Comparison of ENCODE assay signal across 1 cellular context in the genomic region with DNA sequence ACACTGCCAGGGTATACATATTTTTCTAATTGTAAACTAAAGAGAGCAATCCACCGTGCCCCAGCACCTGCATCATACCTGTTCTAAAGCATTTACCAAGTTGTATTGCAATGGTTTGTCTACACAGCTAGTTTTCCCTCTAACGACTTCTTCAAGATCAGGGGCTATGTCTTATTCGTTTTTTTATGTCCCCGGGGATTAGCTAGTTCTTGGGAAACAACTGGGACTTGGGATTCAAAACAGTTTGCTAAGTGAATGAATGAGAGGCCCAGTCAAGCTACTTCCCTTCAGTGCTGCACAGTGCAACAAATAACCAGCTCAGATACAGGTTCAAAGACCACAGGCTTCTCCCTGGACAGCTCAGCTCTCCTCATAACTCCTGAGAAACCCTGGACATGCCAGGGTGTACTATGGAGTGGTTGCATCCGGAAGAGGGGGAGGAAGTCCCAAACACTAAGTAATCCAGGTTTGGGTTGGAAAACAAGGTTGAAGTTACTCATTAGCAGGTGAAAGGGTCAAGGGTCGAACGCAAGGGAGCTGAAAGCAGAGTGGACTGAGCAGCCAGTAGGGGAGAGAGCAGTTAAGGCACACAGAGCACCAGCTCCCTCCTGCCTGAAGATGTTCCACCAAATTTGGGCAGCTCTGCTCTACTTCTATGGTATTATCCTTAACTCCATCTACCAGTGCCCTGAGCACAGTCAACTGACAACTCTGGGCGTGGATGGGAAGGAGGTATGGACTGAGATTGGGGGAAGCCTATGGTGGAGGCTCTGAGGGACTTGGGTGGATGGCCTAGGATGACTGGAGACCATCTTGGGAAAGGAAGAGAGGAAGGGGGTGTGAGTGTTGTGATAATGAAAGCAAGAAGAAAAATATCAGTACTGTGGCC.
TF ChIP-seq lines count a peak whose summit lies in the region.

A gene (plus strand): TSS at position 546 of the 889 bp plus-strand sequence. CDS start 73 bp downstream, at position 619.

TF ChIP-seq in HepG2, 621 proteins besides CTCF, POLR2A, EP300 and RAD21 (continues in another document):
- TF ChIP-seq, protein P1, sequence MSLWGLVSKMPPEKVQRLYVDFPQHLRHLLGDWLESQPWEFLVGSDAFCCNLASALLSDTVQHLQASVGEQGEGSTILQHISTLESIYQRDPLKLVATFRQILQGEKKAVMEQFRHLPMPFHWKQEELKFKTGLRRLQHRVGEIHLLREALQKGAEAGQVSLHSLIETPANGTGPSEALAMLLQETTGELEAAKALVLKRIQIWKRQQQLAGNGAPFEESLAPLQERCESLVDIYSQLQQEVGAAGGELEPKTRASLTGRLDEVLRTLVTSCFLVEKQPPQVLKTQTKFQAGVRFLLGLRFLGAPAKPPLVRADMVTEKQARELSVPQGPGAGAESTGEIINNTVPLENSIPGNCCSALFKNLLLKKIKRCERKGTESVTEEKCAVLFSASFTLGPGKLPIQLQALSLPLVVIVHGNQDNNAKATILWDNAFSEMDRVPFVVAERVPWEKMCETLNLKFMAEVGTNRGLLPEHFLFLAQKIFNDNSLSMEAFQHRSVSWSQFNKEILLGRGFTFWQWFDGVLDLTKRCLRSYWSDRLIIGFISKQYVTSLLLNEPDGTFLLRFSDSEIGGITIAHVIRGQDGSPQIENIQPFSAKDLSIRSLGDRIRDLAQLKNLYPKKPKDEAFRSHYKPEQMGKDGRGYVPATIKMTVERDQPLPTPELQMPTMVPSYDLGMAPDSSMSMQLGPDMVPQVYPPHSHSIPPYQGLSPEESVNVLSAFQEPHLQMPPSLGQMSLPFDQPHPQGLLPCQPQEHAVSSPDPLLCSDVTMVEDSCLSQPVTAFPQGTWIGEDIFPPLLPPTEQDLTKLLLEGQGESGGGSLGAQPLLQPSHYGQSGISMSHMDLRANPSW (CRISPR knock-in tag; IDR thresholded peaks at IDR 0.05; ENCODE audit: borderline replicate concordance) = 0 out of 2 replicates have a peak, but pooled peaks have one; percentile 25
- TF ChIP-seq XBP1 (CRISPR knock-in tag; IDR thresholded peaks at IDR 0.05) (peak; percentile 62; the same call in 1 of the 2 replicates), ZNF773 (CRISPR knock-in tag; IDR thresholded peaks at IDR 0.05; ENCODE audit: borderline replicate concordance) (no peak), ZBTB20 (CRISPR knock-in tag; IDR thresholded peaks at IDR 0.05; ENCODE audit: borderline replicate concordance, low read depth) (peak; percentile 56), AGO1 (IDR thresholded peaks at IDR 0.05; ENCODE audit: low read depth, low read length, poor library complexity, severe bottlenecking) (no peak), MXD4 (CRISPR knock-in tag; IDR thresholded peaks at IDR 0.05) (0 out of 2 replicates have a peak, but pooled peaks have one; percentile 40), ZNF3 (CRISPR knock-in tag; IDR thresholded peaks at IDR 0.05) (peak; percentile 93), NFATC3 (CRISPR knock-in tag; IDR thresholded peaks at IDR 0.05) (peak; percentile 77; the same call in 1 of the 2 replicates), POLR2G (IDR thresholded peaks at IDR 0.05; ENCODE audit: low read depth, low read length) (peak; percentile 99), NFIB (CRISPR knock-in tag; IDR thresholded peaks at IDR 0.05; ENCODE audit: borderline replicate concordance) (no peak), ZNF616 (CRISPR knock-in tag; IDR thresholded peaks at IDR 0.05; ENCODE audit: low read depth) (peak; percentile 88; the same call in 1 of the 2 replicates), HHEX (CRISPR knock-in tag; IDR thresholded peaks at IDR 0.05) (0 out of 2 replicates have a peak, but pooled peaks have one; percentile 49), ZNF343 (CRISPR knock-in tag; IDR thresholded peaks at IDR 0.05) (peak; percentile 99), CC2D1A (CRISPR knock-in tag; IDR thresholded peaks at IDR 0.05) (no peak), ZNF772 (CRISPR knock-in tag; IDR thresholded peaks at IDR 0.05) (peak; percentile 98), HDAC1 (CRISPR knock-in tag; IDR thresholded peaks at IDR 0.05) (peak; percentile 99), KLF12 (CRISPR knock-in tag; IDR thresholded peaks at IDR 0.05; ENCODE audit: borderline replicate concordance) (peak; percentile 96), MATR3 (CRISPR knock-in tag; IDR thresholded peaks at IDR 0.05) (no peak), ZNF34 (CRISPR knock-in tag; IDR thresholded peaks at IDR 0.05; ENCODE audit: borderline replicate concordance) (no peak; the same call in 1 of the 2 replicates), ARHGAP35 (CRISPR knock-in tag; IDR thresholded peaks at IDR 0.05; ENCODE audit: borderline replicate concordance) (no peak), ZNF317 (CRISPR knock-in tag; IDR thresholded peaks at IDR 0.05) (peak; percentile 83; the same call in 1 of the 2 replicates), PAX8 (CRISPR knock-in tag; IDR thresholded peaks at IDR 0.05; ENCODE audit: borderline replicate concordance) (peak; percentile 96), ZNF333 (CRISPR knock-in tag; IDR thresholded peaks at IDR 0.05; ENCODE audit: borderline replicate concordance) (peak; percentile 57), SAFB2 (CRISPR knock-in tag; IDR thresholded peaks at IDR 0.05; ENCODE audit: borderline replicate concordance, low read depth) (peak; percentile 51; the same call in 1 of the 2 replicates), TAF1 (CRISPR knock-in tag; IDR thresholded peaks at IDR 0.05) (peak; percentile 99), ZNF326 (CRISPR knock-in tag; IDR thresholded peaks at IDR 0.05; ENCODE audit: borderline replicate concordance) (no peak), ZSCAN20 (CRISPR knock-in tag; IDR thresholded peaks at IDR 0.05; ENCODE audit: borderline replicate concordance) (peak; percentile 82), TBL1XR1 (IDR thresholded peaks at IDR 0.05; ENCODE audit: borderline replicate concordance, low read length, partially characterized antibody) (peak; percentile 86), HDAC2 (CRISPR knock-in tag; IDR thresholded peaks at IDR 0.05) (peak; percentile 96), FOXA3 (CRISPR knock-in tag; IDR thresholded peaks at IDR 0.05) (peak; percentile 92), ZNF7 (CRISPR knock-in tag; IDR thresholded peaks at IDR 0.05) (no peak), POGZ (CRISPR knock-in tag; IDR thresholded peaks at IDR 0.05) (peak; percentile 75), SMAD9 (CRISPR knock-in tag; IDR thresholded peaks at IDR 0.05) (peak; percentile 75; the same call in 1 of the 2 replicates), TOPORS (CRISPR knock-in tag; IDR thresholded peaks at IDR 0.05) (peak; percentile 78), ZNF30 (CRISPR knock-in tag; IDR thresholded peaks at IDR 0.05) (no peak)
- TF ChIP-seq, protein P2, sequence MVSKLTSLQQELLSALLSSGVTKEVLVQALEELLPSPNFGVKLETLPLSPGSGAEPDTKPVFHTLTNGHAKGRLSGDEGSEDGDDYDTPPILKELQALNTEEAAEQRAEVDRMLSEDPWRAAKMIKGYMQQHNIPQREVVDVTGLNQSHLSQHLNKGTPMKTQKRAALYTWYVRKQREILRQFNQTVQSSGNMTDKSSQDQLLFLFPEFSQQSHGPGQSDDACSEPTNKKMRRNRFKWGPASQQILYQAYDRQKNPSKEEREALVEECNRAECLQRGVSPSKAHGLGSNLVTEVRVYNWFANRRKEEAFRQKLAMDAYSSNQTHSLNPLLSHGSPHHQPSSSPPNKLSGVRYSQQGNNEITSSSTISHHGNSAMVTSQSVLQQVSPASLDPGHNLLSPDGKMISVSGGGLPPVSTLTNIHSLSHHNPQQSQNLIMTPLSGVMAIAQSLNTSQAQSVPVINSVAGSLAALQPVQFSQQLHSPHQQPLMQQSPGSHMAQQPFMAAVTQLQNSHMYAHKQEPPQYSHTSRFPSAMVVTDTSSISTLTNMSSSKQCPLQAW (CRISPR knock-in tag; IDR thresholded peaks at IDR 0.05) = peak; percentile 100
- TF ChIP-seq, protein P3, sequence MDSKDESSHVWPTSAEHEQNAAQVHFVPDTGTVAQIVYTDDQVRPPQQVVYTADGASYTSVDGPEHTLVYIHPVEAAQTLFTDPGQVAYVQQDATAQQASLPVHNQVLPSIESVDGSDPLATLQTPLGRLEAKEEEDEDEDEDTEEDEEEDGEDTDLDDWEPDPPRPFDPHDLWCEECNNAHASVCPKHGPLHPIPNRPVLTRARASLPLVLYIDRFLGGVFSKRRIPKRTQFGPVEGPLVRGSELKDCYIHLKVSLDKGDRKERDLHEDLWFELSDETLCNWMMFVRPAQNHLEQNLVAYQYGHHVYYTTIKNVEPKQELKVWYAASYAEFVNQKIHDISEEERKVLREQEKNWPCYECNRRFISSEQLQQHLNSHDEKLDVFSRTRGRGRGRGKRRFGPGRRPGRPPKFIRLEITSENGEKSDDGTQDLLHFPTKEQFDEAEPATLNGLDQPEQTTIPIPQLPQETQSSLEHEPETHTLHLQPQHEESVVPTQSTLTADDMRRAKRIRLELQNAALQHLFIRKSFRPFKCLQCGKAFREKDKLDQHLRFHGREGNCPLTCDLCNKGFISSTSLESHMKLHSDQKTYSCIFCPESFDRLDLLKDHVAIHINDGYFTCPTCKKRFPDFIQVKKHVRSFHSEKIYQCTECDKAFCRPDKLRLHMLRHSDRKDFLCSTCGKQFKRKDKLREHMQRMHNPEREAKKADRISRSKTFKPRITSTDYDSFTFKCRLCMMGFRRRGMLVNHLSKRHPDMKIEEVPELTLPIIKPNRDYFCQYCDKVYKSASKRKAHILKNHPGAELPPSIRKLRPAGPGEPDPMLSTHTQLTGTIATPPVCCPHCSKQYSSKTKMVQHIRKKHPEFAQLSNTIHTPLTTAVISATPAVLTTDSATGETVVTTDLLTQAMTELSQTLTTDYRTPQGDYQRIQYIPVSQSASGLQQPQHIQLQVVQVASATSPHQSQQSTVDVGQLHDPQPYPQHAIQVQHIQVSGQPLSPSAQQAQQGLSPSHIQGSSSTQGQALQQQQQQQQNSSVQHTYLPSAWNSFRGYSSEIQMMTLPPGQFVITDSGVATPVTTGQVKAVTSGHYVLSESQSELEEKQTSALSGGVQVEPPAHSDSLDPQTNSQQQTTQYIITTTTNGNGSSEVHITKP (CRISPR knock-in tag; IDR thresholded peaks at IDR 0.05; ENCODE audit: low read depth) = peak; percentile 98
- TF ChIP-seq, protein P4, sequence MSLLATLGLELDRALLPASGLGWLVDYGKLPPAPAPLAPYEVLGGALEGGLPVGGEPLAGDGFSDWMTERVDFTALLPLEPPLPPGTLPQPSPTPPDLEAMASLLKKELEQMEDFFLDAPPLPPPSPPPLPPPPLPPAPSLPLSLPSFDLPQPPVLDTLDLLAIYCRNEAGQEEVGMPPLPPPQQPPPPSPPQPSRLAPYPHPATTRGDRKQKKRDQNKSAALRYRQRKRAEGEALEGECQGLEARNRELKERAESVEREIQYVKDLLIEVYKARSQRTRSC (CRISPR knock-in tag; IDR thresholded peaks at IDR 0.05; ENCODE audit: low read depth) = no peak
- TF ChIP-seq, protein P5, sequence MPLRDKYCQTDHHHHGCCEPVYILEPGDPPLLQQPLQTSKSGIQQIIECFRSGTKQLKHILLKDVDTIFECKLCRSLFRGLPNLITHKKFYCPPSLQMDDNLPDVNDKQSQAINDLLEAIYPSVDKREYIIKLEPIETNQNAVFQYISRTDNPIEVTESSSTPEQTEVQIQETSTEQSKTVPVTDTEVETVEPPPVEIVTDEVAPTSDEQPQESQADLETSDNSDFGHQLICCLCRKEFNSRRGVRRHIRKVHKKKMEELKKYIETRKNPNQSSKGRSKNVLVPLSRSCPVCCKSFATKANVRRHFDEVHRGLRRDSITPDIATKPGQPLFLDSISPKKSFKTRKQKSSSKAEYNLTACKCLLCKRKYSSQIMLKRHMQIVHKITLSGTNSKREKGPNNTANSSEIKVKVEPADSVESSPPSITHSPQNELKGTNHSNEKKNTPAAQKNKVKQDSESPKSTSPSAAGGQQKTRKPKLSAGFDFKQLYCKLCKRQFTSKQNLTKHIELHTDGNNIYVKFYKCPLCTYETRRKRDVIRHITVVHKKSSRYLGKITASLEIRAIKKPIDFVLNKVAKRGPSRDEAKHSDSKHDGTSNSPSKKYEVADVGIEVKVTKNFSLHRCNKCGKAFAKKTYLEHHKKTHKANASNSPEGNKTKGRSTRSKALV (CRISPR knock-in tag; IDR thresholded peaks at IDR 0.05) = peak; percentile 77; the same call in 1 of the 2 replicates
- TF ChIP-seq, protein P6, sequence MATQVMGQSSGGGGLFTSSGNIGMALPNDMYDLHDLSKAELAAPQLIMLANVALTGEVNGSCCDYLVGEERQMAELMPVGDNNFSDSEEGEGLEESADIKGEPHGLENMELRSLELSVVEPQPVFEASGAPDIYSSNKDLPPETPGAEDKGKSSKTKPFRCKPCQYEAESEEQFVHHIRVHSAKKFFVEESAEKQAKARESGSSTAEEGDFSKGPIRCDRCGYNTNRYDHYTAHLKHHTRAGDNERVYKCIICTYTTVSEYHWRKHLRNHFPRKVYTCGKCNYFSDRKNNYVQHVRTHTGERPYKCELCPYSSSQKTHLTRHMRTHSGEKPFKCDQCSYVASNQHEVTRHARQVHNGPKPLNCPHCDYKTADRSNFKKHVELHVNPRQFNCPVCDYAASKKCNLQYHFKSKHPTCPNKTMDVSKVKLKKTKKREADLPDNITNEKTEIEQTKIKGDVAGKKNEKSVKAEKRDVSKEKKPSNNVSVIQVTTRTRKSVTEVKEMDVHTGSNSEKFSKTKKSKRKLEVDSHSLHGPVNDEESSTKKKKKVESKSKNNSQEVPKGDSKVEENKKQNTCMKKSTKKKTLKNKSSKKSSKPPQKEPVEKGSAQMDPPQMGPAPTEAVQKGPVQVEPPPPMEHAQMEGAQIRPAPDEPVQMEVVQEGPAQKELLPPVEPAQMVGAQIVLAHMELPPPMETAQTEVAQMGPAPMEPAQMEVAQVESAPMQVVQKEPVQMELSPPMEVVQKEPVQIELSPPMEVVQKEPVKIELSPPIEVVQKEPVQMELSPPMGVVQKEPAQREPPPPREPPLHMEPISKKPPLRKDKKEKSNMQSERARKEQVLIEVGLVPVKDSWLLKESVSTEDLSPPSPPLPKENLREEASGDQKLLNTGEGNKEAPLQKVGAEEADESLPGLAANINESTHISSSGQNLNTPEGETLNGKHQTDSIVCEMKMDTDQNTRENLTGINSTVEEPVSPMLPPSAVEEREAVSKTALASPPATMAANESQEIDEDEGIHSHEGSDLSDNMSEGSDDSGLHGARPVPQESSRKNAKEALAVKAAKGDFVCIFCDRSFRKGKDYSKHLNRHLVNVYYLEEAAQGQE (IDR thresholded peaks at IDR 0.05; ENCODE audit: borderline replicate concordance in 1 of 2, low read depth in 1 of 2, low read length in 2 of 2) = peak in 1 of 2 experiments; percentile 82; a peak in 2 of 4 replicates
- TF ChIP-seq, protein P7, sequence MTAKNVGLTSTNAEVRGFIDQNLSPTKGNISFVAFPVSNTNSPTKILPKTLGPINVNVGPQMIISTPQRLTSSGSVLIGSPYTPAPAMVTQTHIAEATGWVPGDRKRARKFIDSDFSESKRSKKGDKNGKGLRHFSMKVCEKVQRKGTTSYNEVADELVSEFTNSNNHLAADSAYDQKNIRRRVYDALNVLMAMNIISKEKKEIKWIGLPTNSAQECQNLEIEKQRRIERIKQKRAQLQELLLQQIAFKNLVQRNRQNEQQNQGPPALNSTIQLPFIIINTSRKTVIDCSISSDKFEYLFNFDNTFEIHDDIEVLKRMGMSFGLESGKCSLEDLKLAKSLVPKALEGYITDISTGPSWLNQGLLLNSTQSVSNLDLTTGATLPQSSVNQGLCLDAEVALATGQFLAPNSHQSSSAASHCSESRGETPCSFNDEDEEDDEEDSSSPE (CRISPR knock-in tag; IDR thresholded peaks at IDR 0.05) = peak; percentile 60
- TF ChIP-seq, protein P8, sequence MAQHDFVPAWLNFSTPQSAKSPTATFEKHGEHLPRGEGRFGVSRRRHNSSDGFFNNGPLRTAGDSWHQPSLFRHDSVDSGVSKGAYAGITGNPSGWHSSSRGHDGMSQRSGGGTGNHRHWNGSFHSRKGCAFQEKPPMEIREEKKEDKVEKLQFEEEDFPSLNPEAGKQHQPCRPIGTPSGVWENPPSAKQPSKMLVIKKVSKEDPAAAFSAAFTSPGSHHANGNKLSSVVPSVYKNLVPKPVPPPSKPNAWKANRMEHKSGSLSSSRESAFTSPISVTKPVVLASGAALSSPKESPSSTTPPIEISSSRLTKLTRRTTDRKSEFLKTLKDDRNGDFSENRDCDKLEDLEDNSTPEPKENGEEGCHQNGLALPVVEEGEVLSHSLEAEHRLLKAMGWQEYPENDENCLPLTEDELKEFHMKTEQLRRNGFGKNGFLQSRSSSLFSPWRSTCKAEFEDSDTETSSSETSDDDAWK (CRISPR knock-in tag; IDR thresholded peaks at IDR 0.05) = no peak
